ENCODE assay signal across 22 cellular contexts in genomic region chr2:205405194-205405593, GRCh38.
DNase-seq lines count a peak whose midpoint lies in the region; ATAC-seq, FAIRE-seq and TF ChIP-seq lines count a peak whose summit lies in the region.
"Had no signal": no experiment of that assay in that cellular context is flagged by ENCODE, and none has a peak within 500 bp of the region (broad histone marks: within the 10 kb centered on the region; RNA-seq: fewer than 3 reads in every experiment).

No MANE protein-coding gene starts in this region.

- CTCF ChIA-PET in activated CD8-positive, alpha-beta T cell treated with anti-CD3 and anti-CD28 coated beads for 36 hours (lab: Charles Lee), result no interaction called here
- CTCF ChIA-PET in activated CD8-positive, alpha-beta T cell treated with anti-CD3 and anti-CD28 coated beads, Interleukin-2, amount 10 ng/mL, durations not matched to agents 7 days and 5 days (lab: Charles Lee), result interaction anchor here (1.1 kb wide), 1 partner anchor 1081 kb away, joined by 3 read pairs; no protein-coding TSS in a partner anchor
- CTCF ChIA-PET in SK-N-SH (lab: Yijun Ruan, JAX), result interaction anchor here (0.7 to 2.9 kb wide), 3 partner anchors 22 to 534 kb away, joined by 3 to 12 read pairs (median 3); no protein-coding TSS in a partner anchor

- H3K4me2 ChIP-seq in SK-N-SH (peak overlapping the region; percentile 66), fibroblast of lung (ENCODE audit: extremely low read depth, insufficient read depth, low read length) (peak overlapping the region; percentile 79)

- ATAC-seq in activated CD8-positive, alpha-beta T cell treated with anti-CD3 and anti-CD28 coated beads for 36 hours, result peak; percentile 30
- ATAC-seq in activated CD8-positive, alpha-beta T cell treated with anti-CD3 and anti-CD28 coated beads, Interleukin-2, amount 10 ng/mL, durations not matched to agents 7 days and 5 days, result no peak
- ATAC-seq: activated CD4-positive, CD25-positive, alpha-beta regulatory T cell treated with anti-CD3 and anti-CD28 coated beads, Interleukin-2, amount 50 U/mL, for 24 hours had no signal

- intact Hi-C loops in activated CD8-positive, alpha-beta T cell treated with anti-CD3 and anti-CD28 coated beads for 36 hours (cut with micrococcal nuclease), result no loop called here

- H3F3A ChIP-seq in SK-N-SH (replicated peaks; ENCODE audit: insufficient read depth), result peaks cover 46% of the 10 kb centered on the region

- H3K27ac ChIP-seq in SK-N-SH (ENCODE audit: low read depth in 2 of 2, low read length in 1 of 2) (peak overlapping the region; percentile 89 to 93), fibroblast of lung (ENCODE audit: insufficient read depth, low read length) (peak overlapping the region; percentile 42), small intestine (ENCODE audit: low read depth in 1 of 2, low read length in 1 of 2) (no peak overlapping the region)
- H3K27ac ChIP-seq: vagina had no signal

- peak; percentile 7 to 77; a peak in 3 of 4 replicates for TF ChIP-seq EP300 in SK-N-SH (IDR thresholded peaks at IDR 0.05; ENCODE audit: borderline replicate concordance in 1 of 2, low read depth in 1 of 2, low read length in 1 of 2)

- TF ChIP-seq CTCF in activated CD8-positive, alpha-beta T cell treated with anti-CD3 and anti-CD28 coated beads for 36 hours (IDR thresholded peaks at IDR 0.05), result no peak
- TF ChIP-seq CTCF in SK-N-SH (IDR thresholded peaks at IDR 0.05) (no peak), fibroblast of lung (conservative IDR thresholded peaks at IDR 0.05 in 1 of 2, IDR thresholded peaks at IDR 0.05 in 1 of 2; ENCODE audit: low read depth in 1 of 2, low read length in 2 of 2) (no peak)

- no peak overlapping the region for H3K27ac Mint-ChIP-seq in activated CD8-positive, alpha-beta T cell treated with anti-CD3 and anti-CD28 coated beads for 36 hours
- no peak overlapping the region for H3K27ac Mint-ChIP-seq in activated CD8-positive, alpha-beta T cell treated with anti-CD3 and anti-CD28 coated beads, Interleukin-2, amount 10 ng/mL, durations not matched to agents 7 days and 5 days
- H3K27ac Mint-ChIP-seq: activated naive CD8-positive, alpha-beta T cell; CD4-positive, CD25-positive, alpha-beta regulatory T cell; memory B cell had no signal

- no peaks in the 10 kb centered on the region for H3K9me3 ChIP-seq in SK-N-SH
- no peaks in the 10 kb centered on the region for H3K9me3 ChIP-seq in fibroblast of lung (ENCODE audit: control insufficient read depth, insufficient read depth, low read depth, low read length)
- no peaks in the 10 kb centered on the region for H3K9me3 ChIP-seq in small intestine (ENCODE audit: control insufficient read depth, low read depth)
- H3K9me3 ChIP-seq: vagina had no signal

- H3K4me3 Mint-ChIP-seq in activated CD8-positive, alpha-beta T cell treated with anti-CD3 and anti-CD28 coated beads for 36 hours, result no peak overlapping the region
- no peak overlapping the region for H3K4me3 Mint-ChIP-seq in activated CD8-positive, alpha-beta T cell treated with anti-CD3 and anti-CD28 coated beads, Interleukin-2, amount 10 ng/mL, durations not matched to agents 7 days and 5 days
- H3K4me3 Mint-ChIP-seq: activated naive CD8-positive, alpha-beta T cell; CD4-positive, CD25-positive, alpha-beta regulatory T cell; central memory CD8-positive, alpha-beta T cell; memory B cell; nephron had no signal

- H3K9me2 ChIP-seq in SK-N-SH, result no peaks in the 10 kb centered on the region

- H3K4me3 ChIP-seq in SK-N-SH (ENCODE audit: low read depth in 2 of 2, low read length in 1 of 2), result peak overlapping the region in 1 of 2 experiments; percentile 30; a peak in 1 of 4 replicates
- peak overlapping the region in 1 of 4 experiments; percentile 17 for H3K4me3 ChIP-seq in fibroblast of lung (replicated peaks in 1 of 4; ENCODE audit: control extremely low read depth in 1 of 4, insufficient read depth in 1 of 4, low read depth in 3 of 4, low read length in 4 of 4)
- no peak overlapping the region for H3K4me3 ChIP-seq in small intestine (ENCODE audit: low read depth in 1 of 2, low read length in 2 of 2)
- H3K4me3 ChIP-seq: vagina had no signal

- H3K27me3 ChIP-seq in SK-N-SH (ENCODE audit: insufficient read depth), result no peaks in the 10 kb centered on the region
- no peaks in the 10 kb centered on the region for H3K27me3 ChIP-seq in fibroblast of lung (ENCODE audit: control insufficient read depth, insufficient read depth, low read length)
- H3K27me3 ChIP-seq in small intestine (ENCODE audit: control insufficient read depth in 2 of 2, insufficient read depth in 2 of 2, low read length in 2 of 2), result no peaks in the 10 kb centered on the region
- H3K27me3 ChIP-seq: vagina had no signal

- FAIRE-seq in small intestine (lab: Jason Lieb, UNC), result no peak
- FAIRE-seq: endometrium had no signal

- WGBS in SK-N-SH (ENCODE audit: low lambda C conversion rate), result 8% methylated on average over 1 of the region's 1 CpG
- 67 to 79% (median 74%) methylated on average over 1 of the region's 1 CpG for WGBS in small intestine, 3 donors

- no peaks in the 10 kb centered on the region for H3K4me1 Mint-ChIP-seq in activated CD8-positive, alpha-beta T cell treated with anti-CD3 and anti-CD28 coated beads for 36 hours (ENCODE audit: low read depth)
- H3K4me1 Mint-ChIP-seq in activated CD8-positive, alpha-beta T cell treated with anti-CD3 and anti-CD28 coated beads, Interleukin-2, amount 10 ng/mL, durations not matched to agents 7 days and 5 days (ENCODE audit: low read depth), result no peaks in the 10 kb centered on the region
- H3K4me1 Mint-ChIP-seq: CD4-positive, CD25-positive, alpha-beta regulatory T cell; central memory CD8-positive, alpha-beta T cell; memory B cell had no signal

- peaks cover 14 to 23% of the 10 kb centered on the region in 2 experiments for H3K4me1 ChIP-seq in SK-N-SH (ENCODE audit: control insufficient read depth in 1 of 2, insufficient read depth in 2 of 2, low read depth in 1 of 2, low read length in 1 of 2)
- H3K4me1 ChIP-seq in fibroblast of lung (ENCODE audit: control insufficient read depth, extremely low read depth, insufficient read depth, low read length), result peaks cover 12% of the 10 kb centered on the region
- H3K4me1 ChIP-seq in small intestine (ENCODE audit: control insufficient read depth in 2 of 2, insufficient read depth in 1 of 2, low read depth in 1 of 2, low read length in 1 of 2), result peaks cover 2 to 4% of the 10 kb centered on the region in 2 donors

- no peaks in the 10 kb centered on the region for H3K36me3 ChIP-seq in SK-N-SH (replicated peaks in 1 of 2; ENCODE audit: control insufficient read depth in 1 of 2, insufficient read depth in 2 of 2, low read length in 1 of 2)
- no peaks in the 10 kb centered on the region for H3K36me3 ChIP-seq in fibroblast of lung (ENCODE audit: control insufficient read depth, insufficient read depth, low read length)
- no peaks in the 10 kb centered on the region for H3K36me3 ChIP-seq in small intestine (ENCODE audit: control insufficient read depth in 2 of 2, insufficient read depth in 2 of 2, low read length in 2 of 2)
- H3K36me3 ChIP-seq: vagina had no signal

- no peak for TF ChIP-seq RAD21 in SK-N-SH (IDR thresholded peaks at IDR 0.05; ENCODE audit: low read length)

- H3K79me2 ChIP-seq in SK-N-SH (ENCODE audit: insufficient read depth) (no peaks in the 10 kb centered on the region), fibroblast of lung (ENCODE audit: control insufficient read depth, insufficient read depth, low read length) (no peaks in the 10 kb centered on the region)

- peak overlapping the region; percentile 32; the same call in 1 of the 2 replicates for H3K9ac ChIP-seq in SK-N-SH
- no peak overlapping the region for H3K9ac ChIP-seq in fibroblast of lung (ENCODE audit: insufficient read depth, low read length)

- H3K27me3 Mint-ChIP-seq in activated CD8-positive, alpha-beta T cell treated with anti-CD3 and anti-CD28 coated beads for 36 hours, result no peaks in the 10 kb centered on the region
- peaks cover 12% of the 10 kb centered on the region for H3K27me3 Mint-ChIP-seq in activated CD8-positive, alpha-beta T cell treated with anti-CD3 and anti-CD28 coated beads, Interleukin-2, amount 10 ng/mL, durations not matched to agents 7 days and 5 days (ENCODE audit: low read depth)
- H3K27me3 Mint-ChIP-seq: activated naive CD8-positive, alpha-beta T cell; central memory CD8-positive, alpha-beta T cell had no signal

- no peak for DNase-seq in activated CD8-positive, alpha-beta T cell treated with anti-CD3 and anti-CD28 coated beads for 36 hours
- no peak for DNase-seq in activated CD8-positive, alpha-beta T cell treated with anti-CD3 and anti-CD28 coated beads, Interleukin-2, amount 10 ng/mL, durations not matched to agents 7 days and 5 days
- DNase-seq in SK-N-SH (no peak), fibroblast of lung (ENCODE audit: low read depth in 2 of 2) (peak; percentile 14 to 61), small intestine (peak; percentile 49), SKM-1 (lab: John Stamatoyannopoulos, UW; ENCODE audit: unreplicated experiment) (no peak), iPS-NIHi11 (ENCODE audit: low spot score) (no peak), AML-193 (lab: John Stamatoyannopoulos, UW) (no peak)
- DNase-seq: activated T-cell treated with anti-CD3 and anti-CD28 coated beads for 4 hours; CD4-positive, CD25-positive, alpha-beta regulatory T cell; DND-41; glutamatergic neuron; NCI-H146; SIG-M5; stimulated activated CD4-positive, alpha-beta T cell treated with anti-CD3 and anti-CD28 coated beads, Interleukin-15, amount 100 ng/mL, for 24 hours had no signal

- POLR2A ChIA-PET in activated CD8-positive, alpha-beta T cell treated with anti-CD3 and anti-CD28 coated beads for 36 hours (lab: Charles Lee), result no interaction called here
- POLR2A ChIA-PET in activated CD8-positive, alpha-beta T cell treated with anti-CD3 and anti-CD28 coated beads, Interleukin-2, amount 10 ng/mL, durations not matched to agents 7 days and 5 days (lab: Charles Lee), result no interaction called here
- POLR2A ChIA-PET in SK-N-SH (lab: Yijun Ruan, JAX), result no interaction called here

- H3K36me3 Mint-ChIP-seq in activated CD8-positive, alpha-beta T cell treated with anti-CD3 and anti-CD28 coated beads for 36 hours (ENCODE audit: low read depth), result no peaks in the 10 kb centered on the region
- H3K36me3 Mint-ChIP-seq in activated CD8-positive, alpha-beta T cell treated with anti-CD3 and anti-CD28 coated beads, Interleukin-2, amount 10 ng/mL, durations not matched to agents 7 days and 5 days (ENCODE audit: low read depth), result no peaks in the 10 kb centered on the region
- H3K36me3 Mint-ChIP-seq: activated naive CD8-positive, alpha-beta T cell; CD4-positive, CD25-positive, alpha-beta regulatory T cell; memory B cell had no signal

- 0 out of 2 replicates have a peak overlapping the region, but pooled peaks have one; percentile 2 for H2AFZ ChIP-seq in SK-N-SH (ENCODE audit: low read depth)
- H2AFZ ChIP-seq in fibroblast of lung (ENCODE audit: low read length), result no peak overlapping the region

- H4K20me1 ChIP-seq in SK-N-SH (ENCODE audit: insufficient read depth) (peaks cover 4% of the 10 kb centered on the region), fibroblast of lung (ENCODE audit: control insufficient read depth, extremely low read depth, insufficient read depth, low read length) (no peaks in the 10 kb centered on the region)

- H3K9me3 Mint-ChIP-seq in activated CD8-positive, alpha-beta T cell treated with anti-CD3 and anti-CD28 coated beads for 36 hours, result no peaks in the 10 kb centered on the region
- H3K9me3 Mint-ChIP-seq in activated CD8-positive, alpha-beta T cell treated with anti-CD3 and anti-CD28 coated beads, Interleukin-2, amount 10 ng/mL, durations not matched to agents 7 days and 5 days (ENCODE audit: insufficient read depth), result no peaks in the 10 kb centered on the region
- H3K9me3 Mint-ChIP-seq: central memory CD8-positive, alpha-beta T cell; nephron had no signal

Comparison
In these comparisons a context has a peak if more than half of its experiments do, and no peak if none do; other contexts are left out.
1. DNase-seq: peak in fibroblast of lung (2 of 2) and small intestine (single experiment); none in activated CD8-positive, alpha-beta T cell treated with anti-CD3 and anti-CD28 coated beads for 36 hours (single experiment), activated CD8-positive, alpha-beta T cell treated with anti-CD3 and anti-CD28 coated beads, Interleukin-2, amount 10 ng/mL, durations not matched to agents 7 days and 5 days (single experiment), SK-N-SH (single experiment), SKM-1 (single experiment), iPS-NIHi11 (single experiment) and AML-193 (0 of 2).
2. H3K27ac ChIP-seq: peak in SK-N-SH (2 of 2) and fibroblast of lung (single experiment); none in small intestine (0 of 2).